Comparison of ENCODE assay signal across 20 cellular contexts in genomic region chr1:246677842-246678241, GRCh38.
"Had no signal": no experiment of that assay in that cellular context is flagged by ENCODE, and none has a peak within 500 bp of the region (broad histone marks: within the 10 kb centered on the region; RNA-seq: fewer than 3 reads in every experiment).

No MANE protein-coding gene starts in this region.

- H3K36me3 Mint-ChIP-seq: activated CD8-positive, alpha-beta memory T cell treated with anti-CD3 and anti-CD28 coated beads, Interleukin-2, amount 10 ng/mL, durations not matched to agents 7 days and 5 days had no signal

- H3K9me3 ChIP-seq: esophagus muscularis mucosa, heart left ventricle, testis had no signal

- H3K36me3 ChIP-seq: heart left ventricle had no signal

- H3K9me3 Mint-ChIP-seq: activated T-cell treated with anti-CD3 and anti-CD28 coated beads, Interleukin-2, amount 50 U/mL, for 24 hours had no signal

- H3K27me3 Mint-ChIP-seq: activated CD8-positive, alpha-beta memory T cell treated with anti-CD3 and anti-CD28 coated beads, Interleukin-2, amount 10 ng/mL, durations not matched to agents 7 days and 5 days; activated naive CD8-positive, alpha-beta T cell; activated T-cell treated with anti-CD3 and anti-CD28 coated beads, Interleukin-2, amount 50 U/mL, for 24 hours; brain; stimulated activated naive CD8-positive, alpha-beta T cell treated with anti-CD3 and anti-CD28 coated beads, Interleukin-15, Interleukin-2, amounts not matched to agents 100 ng/mL and 50 ng/mL, for 24 hours had no signal

- H3K4me1 Mint-ChIP-seq: activated CD8-positive, alpha-beta memory T cell treated with anti-CD3 and anti-CD28 coated beads, Interleukin-2, amount 10 ng/mL, durations not matched to agents 7 days and 5 days had no signal

- DNase-seq: activated CD4-positive, alpha-beta T cell treated with anti-CD3 and anti-CD28 coated beads for 1 hour; activated CD4-positive, alpha-beta T cell treated with anti-CD3 and anti-CD28 coated beads, Interleukin-2, amount 50 U/mL, for 48 hours; activated CD8-positive, alpha-beta memory T cell treated with anti-CD3 and anti-CD28 coated beads, Interleukin-2, amount 10 ng/mL, durations not matched to agents 7 days and 5 days; activated gamma-delta T cell; activated T-cell treated with anti-CD3 and anti-CD28 coated beads, Interleukin-2, amount 50 U/mL, for 24 hours; amygdala; cerebellar nuclear complex; foreskin keratinocyte; heart left ventricle; islet precursor cell; left ventricle myocardium superior; mesendoderm; stimulated activated CD4-positive, alpha-beta T cell treated with anti-CD3 and anti-CD28 coated beads, Interleukin-4, amount 100 ng/mL, for 1 hour; stimulated activated CD8-positive, alpha-beta memory T cell treated with anti-CD3 and anti-CD28 coated beads, Interleukin-4, amount 100 ng/mL, for 48 hours; SW 1271; testis had no signal

- H3K27me3 ChIP-seq: esophagus muscularis mucosa, foreskin keratinocyte, heart left ventricle, testis had no signal

- H3K4me3 Mint-ChIP-seq: activated CD8-positive, alpha-beta memory T cell treated with anti-CD3 and anti-CD28 coated beads, Interleukin-2, amount 10 ng/mL, durations not matched to agents 7 days and 5 days; activated naive CD8-positive, alpha-beta T cell; activated T-cell treated with anti-CD3 and anti-CD28 coated beads, Interleukin-2, amount 50 U/mL, for 24 hours; brain; stimulated activated naive CD8-positive, alpha-beta T cell treated with anti-CD3 and anti-CD28 coated beads, Interleukin-15, Interleukin-2, amounts not matched to agents 100 ng/mL and 50 ng/mL, for 24 hours had no signal

- ATAC-seq: activated CD8-positive, alpha-beta memory T cell treated with anti-CD3 and anti-CD28 coated beads, Interleukin-2, amount 10 ng/mL, durations not matched to agents 7 days and 5 days; foreskin keratinocyte; heart left ventricle; left ventricle myocardium superior had no signal

- H3K27ac Mint-ChIP-seq: activated CD8-positive, alpha-beta memory T cell treated with anti-CD3 and anti-CD28 coated beads, Interleukin-2, amount 10 ng/mL, durations not matched to agents 7 days and 5 days; activated naive CD8-positive, alpha-beta T cell; activated T-cell treated with anti-CD3 and anti-CD28 coated beads, Interleukin-2, amount 50 U/mL, for 24 hours; stimulated activated naive CD8-positive, alpha-beta T cell treated with anti-CD3 and anti-CD28 coated beads, Interleukin-15, Interleukin-2, amounts not matched to agents 100 ng/mL and 50 ng/mL, for 24 hours had no signal

- H3K27ac ChIP-seq: esophagus muscularis mucosa, foreskin keratinocyte, testis had no signal

- H3K4me3 ChIP-seq: esophagus muscularis mucosa, heart left ventricle, testis had no signal

- H3K4me1 ChIP-seq: foreskin keratinocyte had no signal
